In the genomic region with DNA sequence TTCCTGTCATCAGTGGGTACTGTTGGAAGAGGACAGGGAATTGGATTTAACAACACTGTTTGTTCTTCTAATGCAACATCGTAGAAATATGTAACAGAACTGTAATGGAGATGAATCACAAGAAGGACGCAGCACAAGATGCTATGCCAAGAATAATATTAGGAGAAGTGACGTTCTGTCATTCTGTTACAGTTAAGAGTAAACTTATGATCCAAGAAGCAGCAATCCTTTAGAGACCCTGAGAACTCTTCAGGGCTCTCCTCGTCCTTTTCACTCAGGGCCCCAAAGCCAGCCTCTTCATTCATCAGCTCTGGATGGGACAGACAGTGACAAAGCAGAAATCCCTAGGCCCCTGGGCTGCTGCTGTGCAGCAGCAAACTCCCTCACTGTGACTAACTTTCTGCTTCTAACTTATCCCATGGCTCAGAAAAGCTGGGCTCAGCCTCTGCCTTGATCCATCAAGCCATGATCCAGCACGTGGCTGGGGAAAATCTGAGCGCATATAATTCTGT, we compare ENCODE assay signal across 13 cellular contexts. TPM values are rescaled to one million over a fixed set of nuclear protein-coding genes. Genes with fewer than 3 reads are reported as not detected.
DNase-seq lines count a peak whose midpoint lies in the region; ATAC-seq, FAIRE-seq and TF ChIP-seq lines count a peak whose summit lies in the region.
"Had no signal": no experiment of that assay in that cellular context is flagged by ENCODE, and none has a peak within 500 bp of the region (broad histone marks: within the 10 kb centered on the region; RNA-seq: fewer than 3 reads in every experiment).

No MANE protein-coding gene starts in this region.

- no peak for ATAC-seq in naive B cell (ENCODE audit: low read depth in 2 of 2)
- ATAC-seq: naive thymus-derived CD4-positive, alpha-beta T cell had no signal

- TF ChIP-seq CTCF in AG04449 (IDR thresholded peaks at IDR 0.05; ENCODE audit: insufficient read depth, low read length, missing control alignments) (no peak), kidney (IDR thresholded peaks at IDR 0.05; ENCODE audit: borderline replicate concordance, extremely low read depth, insufficient read depth) (no peak)

- no peak overlapping the region for H3K4me3 ChIP-seq in AG04449 (ENCODE audit: low read depth, low read length)
- no peak overlapping the region for H3K4me3 ChIP-seq in kidney (ENCODE audit: low read length in 2 of 2)

- no peaks in the 10 kb centered on the region for H3K36me3 ChIP-seq in kidney (ENCODE audit: control insufficient read depth in 1 of 2, insufficient read depth in 2 of 2, low read length in 2 of 2)

- DNase-seq in AG04449 (ENCODE audit: low read depth, low spot score), result peak; percentile 72
- peak; percentile 99 for DNase-seq in NCI-H460 (ENCODE audit: extremely low read depth, low read depth)
- DNase-seq in epithelial cell of prostate (ENCODE audit: low read depth, low spot score), result peak; percentile 50
- no peak for DNase-seq in naive B cell
- DNase-seq in posterior vena cava (ENCODE audit: low spot score), result no peak
- no peak for DNase-seq in HK-2 (ENCODE audit: unreplicated experiment)
- DNase-seq in kidney, result no peak
- DNase-seq in AML-193 (lab: John Stamatoyannopoulos, UW), result no peak
- DNase-seq: CD4-positive, CD25-positive, alpha-beta regulatory T cell; erythroblast; naive thymus-derived CD4-positive, alpha-beta T cell; NCI-H526 had no signal

- no peaks in the 10 kb centered on the region for H3K9me3 ChIP-seq in kidney (ENCODE audit: control insufficient read depth in 1 of 2, low read length in 2 of 2)

- H3K4me3 Mint-ChIP-seq in naive B cell, result no peak overlapping the region
- H3K4me3 Mint-ChIP-seq: CD4-positive, CD25-positive, alpha-beta regulatory T cell; naive thymus-derived CD4-positive, alpha-beta T cell had no signal

- FAIRE-seq in kidney (lab: Jason Lieb, UNC), result no peak

- H3K27me3 Mint-ChIP-seq in naive B cell, result no peaks in the 10 kb centered on the region

- H3K36me3 Mint-ChIP-seq in naive B cell, result peaks cover 0 to 5% of the 10 kb centered on the region in 2 donors
- H3K36me3 Mint-ChIP-seq: CD4-positive, CD25-positive, alpha-beta regulatory T cell; naive thymus-derived CD4-positive, alpha-beta T cell had no signal

- peak overlapping the region in 4 of 6 donors; percentile 29 to 65 (median 50) for H3K27ac Mint-ChIP-seq in naive B cell
- H3K27ac Mint-ChIP-seq: activated T-helper 2 cell treated with anti-CD3 and anti-CD28 coated beads, Interferon-gamma antibody, Interleukin-2, Interleukin-4, amounts not matched to agents 10 μg/mL and 5 μg/mL and 100 μg/mL, durations not matched to agents 14 hours and 24 hours and 36 hours; naive thymus-derived CD4-positive, alpha-beta T cell had no signal

- CTCF ChIA-PET in AG04449 (lab: Yijun Ruan, JAX), result interaction anchor here (0.8 to 3.3 kb wide), 5 partner anchors 9 to 156 kb away, joined by 3 to 17 read pairs (median 4); a partner anchor contains a TSS

- peak overlapping the region; percentile 71 for H3K27ac ChIP-seq in epithelial cell of prostate
- H3K27ac ChIP-seq in kidney (ENCODE audit: low read depth in 2 of 2, low read length in 2 of 2), result no peak overlapping the region

- intact Hi-C loops in posterior vena cava (cut with DNase I) (loop anchor here in 1 of 2 donors (10.0 kb wide), 1 partner anchor 133 kb away; no protein-coding TSS in a partner anchor), kidney (cut with DNase I) (no loop called here)

- peaks cover 0 to 4% (median 0%) of the 10 kb centered on the region in 7 donors for H3K9me3 Mint-ChIP-seq in naive B cell
- H3K9me3 Mint-ChIP-seq: activated T-helper 2 cell treated with anti-CD3 and anti-CD28 coated beads, Interferon-gamma antibody, Interleukin-2, Interleukin-4, amounts not matched to agents 10 μg/mL and 5 μg/mL and 100 μg/mL, durations not matched to agents 14 hours and 24 hours and 36 hours; naive thymus-derived CD4-positive, alpha-beta T cell had no signal

- POLR2A ChIA-PET in AG04449 (lab: Yijun Ruan, JAX), result interaction anchor here (0.6 to 2.4 kb wide), 5 partner anchors 9 to 140 kb away, joined by 3 to 12 read pairs (median 3); a partner anchor contains a TSS

- H3K4me1 ChIP-seq in kidney (ENCODE audit: control insufficient read depth in 1 of 2, insufficient read depth in 1 of 2, low read depth in 1 of 2, low read length in 2 of 2), result no peaks in the 10 kb centered on the region

- no peak overlapping the region for H3K9ac ChIP-seq in kidney (ENCODE audit: low read length in 2 of 2)

- H3K4me1 Mint-ChIP-seq in naive B cell, result peaks cover 50 to 93% (median 68%) of the 10 kb centered on the region in 3 donors
- H3K4me1 Mint-ChIP-seq: CD4-positive, CD25-positive, alpha-beta regulatory T cell had no signal

RNA-seq across cellular contexts. Expression of a gene that starts 8.7 kb away (rescaled TPM):
- total RNA-seq in NCI-H460 (2014; rRNA removed; shearing (Covaris generic)), result 207 and 227 TPM in 2 replicates
- polyA plus RNA-seq in NCI-H460 (2014; cell fraction: nucleus; rRNA removed), result 86.2 and 111 TPM in 2 replicates
- polyA plus RNA-seq in naive B cell (ENCODE audit: low read depth in 6 of 6) (10 to 100 TPM in 3 of 6 donors, 1 to 10 TPM in 3; 6.1 to 35.9 (median 9.4) TPM), kidney (ENCODE audit: insufficient read depth, low read depth, low replicate concordance) (0.58 TPM)
- total RNA-seq in posterior vena cava (10 to 100 TPM in 1 of 2 donors, 1 to 10 TPM in 1; 2.4 to 65.6 TPM), kidney (1.6 TPM)
- total RNA-seq: activated T-helper 2 cell treated with anti-CD3 and anti-CD28 coated beads, Interferon-gamma antibody, Interleukin-2, Interleukin-4, amounts not matched to agents 10 μg/mL and 5 μg/mL and 100 μg/mL, durations not matched to agents 14 hours and 24 hours and 36 hours; CD4-positive, CD25-positive, alpha-beta regulatory T cell had no signal
- polyA plus RNA-seq: CD4-positive, CD25-positive, alpha-beta regulatory T cell had no signal

Comparison
In these comparisons a context has a peak if more than half of its experiments do, and no peak if none do; other contexts are left out.
1. DNase-seq: peak in AG04449 (single experiment), NCI-H460 (single experiment) and epithelial cell of prostate (single experiment); none in naive B cell (single experiment), posterior vena cava (single experiment), HK-2 (single experiment), kidney (single experiment) and AML-193 (0 of 2).